Comparison of ENCODE assay signal across 8 cellular contexts in the genomic region with DNA sequence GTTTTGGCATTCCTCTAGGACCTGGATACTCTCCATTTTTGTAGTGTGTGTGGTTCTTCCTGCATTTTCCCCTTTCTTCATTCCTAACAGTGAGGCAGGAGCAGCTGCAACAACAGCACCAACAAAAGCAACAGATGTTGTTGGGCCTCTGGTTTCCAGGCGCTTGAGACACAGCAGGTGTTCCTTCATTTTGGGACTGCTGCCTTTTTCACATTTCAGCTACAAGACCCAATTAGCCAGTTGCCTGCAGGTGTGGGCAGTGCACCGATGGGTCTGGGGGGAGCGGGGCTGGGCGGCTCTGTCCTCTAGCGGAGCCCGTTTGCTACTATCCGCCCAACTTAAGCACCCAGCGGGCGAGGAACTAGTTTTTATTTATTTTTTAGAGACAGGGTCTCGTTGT. TPM values are rescaled to one million over a fixed set of nuclear protein-coding genes. Genes with fewer than 3 reads are reported as not detected.
DNase-seq lines count a peak whose midpoint lies in the region; ATAC-seq and TF ChIP-seq lines count a peak whose summit lies in the region.

No MANE protein-coding gene starts in this region.

- no peaks in the 10 kb centered on the region for H3K9me3 Mint-ChIP-seq in activated T-helper 2 cell treated with anti-CD3 and anti-CD28 coated beads, Interferon-gamma antibody, Interleukin-2, Interleukin-4, amounts not matched to agents 10 μg/mL and 5 μg/mL and 100 μg/mL, durations not matched to agents 14 hours and 24 hours and 36 hours

- no peaks in the 10 kb centered on the region for H3K9me3 ChIP-seq in muscle layer of duodenum (ENCODE audit: control insufficient read depth in 1 of 2, low read length in 2 of 2)

- no peak overlapping the region for H3K4me3 Mint-ChIP-seq in activated T-helper 2 cell treated with anti-CD3 and anti-CD28 coated beads, Interferon-gamma antibody, Interleukin-2, Interleukin-4, amounts not matched to agents 10 μg/mL and 5 μg/mL and 100 μg/mL, durations not matched to agents 14 hours and 24 hours and 36 hours (ENCODE audit: low read depth)

- peaks cover 64% of the 10 kb centered on the region for H3K4me1 Mint-ChIP-seq in activated T-helper 2 cell treated with anti-CD3 and anti-CD28 coated beads, Interferon-gamma antibody, Interleukin-2, Interleukin-4, amounts not matched to agents 10 μg/mL and 5 μg/mL and 100 μg/mL, durations not matched to agents 14 hours and 24 hours and 36 hours (ENCODE audit: low read depth)

- peaks cover 11 to 18% of the 10 kb centered on the region in 2 donors for H3K4me1 ChIP-seq in muscle layer of duodenum (ENCODE audit: control insufficient read depth in 1 of 2, insufficient read depth in 2 of 2, low read length in 2 of 2)

- H3K36me3 ChIP-seq in muscle layer of duodenum (ENCODE audit: control insufficient read depth in 1 of 2, insufficient read depth in 2 of 2, low read length in 2 of 2), result no peaks in the 10 kb centered on the region

- H3K4me3 ChIP-seq in muscle layer of duodenum (ENCODE audit: low read depth in 1 of 2, low read length in 2 of 2) (no peak overlapping the region), foreskin fibroblast (ENCODE audit: low read depth in 1 of 2, low read length in 2 of 2) (no peak overlapping the region)

- no peaks in the 10 kb centered on the region for H3K27me3 ChIP-seq in muscle layer of duodenum (ENCODE audit: low read depth, low read length)

- intact Hi-C loops in activated T-helper 2 cell treated with anti-CD3 and anti-CD28 coated beads, Interferon-gamma antibody, Interleukin-2, Interleukin-4, amounts not matched to agents 10 μg/mL and 5 μg/mL and 100 μg/mL, durations not matched to agents 14 hours and 24 hours and 36 hours (cut with micrococcal nuclease), result loop anchor here (2.0 kb wide), 1 partner anchor 18 kb away; no protein-coding TSS in a partner anchor

- ATAC-seq in HG03571 (IDR thresholded peaks at IDR 0.05; ENCODE audit: unreplicated experiment) (no peak), HG03354 (IDR thresholded peaks at IDR 0.05; ENCODE audit: poor library complexity, severe bottlenecking, unreplicated experiment) (no peak), left lobe of liver (no peak)

- H3K36me3 Mint-ChIP-seq in activated T-helper 2 cell treated with anti-CD3 and anti-CD28 coated beads, Interferon-gamma antibody, Interleukin-2, Interleukin-4, amounts not matched to agents 10 μg/mL and 5 μg/mL and 100 μg/mL, durations not matched to agents 14 hours and 24 hours and 36 hours (ENCODE audit: low read depth), result peaks cover 44% of the 10 kb centered on the region

- no peaks in the 10 kb centered on the region for H3K27me3 Mint-ChIP-seq in activated T-helper 2 cell treated with anti-CD3 and anti-CD28 coated beads, Interferon-gamma antibody, Interleukin-2, Interleukin-4, amounts not matched to agents 10 μg/mL and 5 μg/mL and 100 μg/mL, durations not matched to agents 14 hours and 24 hours and 36 hours (ENCODE audit: low read depth)

- peak overlapping the region; percentile 39 for H3K27ac ChIP-seq in muscle layer of duodenum (ENCODE audit: low read length)

- TF ChIP-seq CTCF in foreskin fibroblast (IDR thresholded peaks at IDR 0.05; ENCODE audit: low read depth, low read length), result no peak

- DNase-seq in COLO668 (lab: John Stamatoyannopoulos, UW; ENCODE audit: unreplicated experiment) (peak; percentile 93), NCI-H1092 treated with DMSO at 0.1 percent for 48 hours (lab: John Stamatoyannopoulos, UW) (peak; percentile 22), foreskin fibroblast (no peak), left lobe of liver (ENCODE audit: low spot score) (no peak)
- DNase-seq in activated T-helper 2 cell treated with anti-CD3 and anti-CD28 coated beads, Interferon-gamma antibody, Interleukin-2, Interleukin-4, amounts not matched to agents 10 μg/mL and 5 μg/mL and 100 μg/mL, durations not matched to agents 14 hours and 24 hours and 36 hours (ENCODE audit: low spot score), result no peak

- peak overlapping the region; percentile 68 for H3K27ac Mint-ChIP-seq in activated T-helper 2 cell treated with anti-CD3 and anti-CD28 coated beads, Interferon-gamma antibody, Interleukin-2, Interleukin-4, amounts not matched to agents 10 μg/mL and 5 μg/mL and 100 μg/mL, durations not matched to agents 14 hours and 24 hours and 36 hours

RNA-seq across cellular contexts. Expression of gene ELF1, which starts 26.0 kb away (rescaled TPM):
- 65.3 and 68.1 TPM in 2 replicates for total RNA-seq in activated T-helper 2 cell treated with anti-CD3 and anti-CD28 coated beads, Interferon-gamma antibody, Interleukin-2, Interleukin-4, amounts not matched to agents 10 μg/mL and 5 μg/mL and 100 μg/mL, durations not matched to agents 14 hours and 24 hours and 36 hours
- 22.2 TPM for total RNA-seq in left lobe of liver

Comparison
In these comparisons a context has a peak if more than half of its experiments do, and no peak if none do; other contexts are left out.
1. DNase-seq: peak in COLO668 (single experiment) and NCI-H1092 treated with DMSO at 0.1 percent for 48 hours (single experiment); none in activated T-helper 2 cell treated with anti-CD3 and anti-CD28 coated beads, Interferon-gamma antibody, Interleukin-2, Interleukin-4, amounts not matched to agents 10 μg/mL and 5 μg/mL and 100 μg/mL, durations not matched to agents 14 hours and 24 hours and 36 hours (single experiment), foreskin fibroblast (0 of 2) and left lobe of liver (single experiment).